In the genomic region with DNA sequence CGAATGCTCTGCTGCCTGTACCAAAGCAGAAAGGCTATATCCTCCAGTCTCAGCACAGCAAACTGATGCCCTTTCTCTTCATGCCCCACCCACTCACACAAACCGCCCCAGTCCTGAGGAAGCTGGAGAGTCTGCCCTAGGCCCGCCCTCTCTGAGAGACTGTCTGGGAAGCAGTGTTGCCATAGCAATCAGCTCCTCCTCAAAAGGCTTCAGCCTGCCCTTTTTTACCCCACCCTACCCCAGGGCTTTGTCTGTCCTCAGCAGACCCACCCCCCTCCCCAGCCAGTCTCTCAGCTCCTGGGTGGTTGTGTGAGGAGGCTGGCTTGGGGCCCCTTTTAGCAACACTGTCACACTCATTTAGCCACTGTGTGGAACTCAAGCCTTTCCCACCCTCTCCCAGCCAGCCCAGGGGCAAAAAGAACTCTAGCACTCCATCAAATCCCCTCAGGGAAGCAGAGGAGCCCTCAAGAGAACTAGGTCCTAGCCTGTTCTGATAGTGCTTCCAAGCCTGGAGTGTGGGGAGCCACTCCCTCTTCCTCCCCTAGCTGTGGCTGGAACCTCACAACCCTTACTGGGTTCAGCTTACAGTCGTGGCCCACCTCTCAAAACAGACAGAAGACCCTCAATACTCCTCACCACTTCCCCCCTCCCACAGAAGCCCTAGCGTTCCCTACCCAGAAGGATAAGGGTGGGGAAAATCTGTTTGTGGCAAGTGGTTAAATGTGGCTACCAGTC, we compare ENCODE assay signal across 8 cellular contexts. TPM values are rescaled to one million over a fixed set of nuclear protein-coding genes. Genes with fewer than 3 reads are reported as not detected.
A peak's percentile ranks its signal among the peaks of the same experiment; 100 is the strongest.
DNase-seq lines count a peak whose midpoint lies in the region; ATAC-seq and TF ChIP-seq lines count a peak whose summit lies in the region.

No MANE protein-coding gene starts in this region.

- peak; percentile 18 for ATAC-seq in PC-3
- ATAC-seq in naive thymus-derived CD8-positive, alpha-beta T cell, result peak; percentile 14 to 26
- no peak for ATAC-seq in HG02885 (IDR thresholded peaks at IDR 0.05; ENCODE audit: poor library complexity, unreplicated experiment)

- POLR2A ChIA-PET in PC-3 (lab: Charles Lee; ENCODE audit: unreplicated experiment), result interaction anchor here (0.5 to 0.8 kb wide), 4 partner anchors 63 to 618 kb away, joined by 3 to 4 read pairs (median 3); a partner anchor contains a TSS
- POLR2A ChIA-PET in naive thymus-derived CD8-positive, alpha-beta T cell (lab: Charles Lee), result interaction anchor here (0.7 to 3.9 kb wide), 6 partner anchors 8 to 42 kb away, joined by 3 to 26 read pairs (median 6); a partner anchor contains a TSS

- H3K9me3 Mint-ChIP-seq in naive thymus-derived CD8-positive, alpha-beta T cell, result no peaks in the 10 kb centered on the region

- H3K4me1 ChIP-seq in PC-3 (ENCODE audit: insufficient read depth, low read length), result peaks cover 49% of the 10 kb centered on the region

- H3K27ac Mint-ChIP-seq in naive thymus-derived CD8-positive, alpha-beta T cell, result peak overlapping the region; percentile 88 to 99 (median 95)

- no peaks in the 10 kb centered on the region for H4K20me1 ChIP-seq in PC-3 (ENCODE audit: low read length)

- H3K36me3 ChIP-seq in PC-3 (ENCODE audit: low read depth, low read length), result no peaks in the 10 kb centered on the region; the same call in 1 of the 2 replicates

- TSS peak; percentile 59 for BruUV-seq in PC-3 (replicated peaks; lab: Mats Ljungman, UMichigan)

- H3K4me1 Mint-ChIP-seq in naive thymus-derived CD8-positive, alpha-beta T cell, result peaks cover 46 to 67% (median 63%) of the 10 kb centered on the region in 4 donors

- H3K36me3 Mint-ChIP-seq in naive thymus-derived CD8-positive, alpha-beta T cell, result no peaks in the 10 kb centered on the region

- intact Hi-C loops in PC-3 (cut with micrococcal nuclease), result no loop called here

- peak overlapping the region; percentile 28 for H3K9ac ChIP-seq in PC-3 (ENCODE audit: low read length)

- peak overlapping the region; percentile 39 for H3K27ac ChIP-seq in PC-3 (ENCODE audit: low read length)
- peak overlapping the region; percentile 79 for H3K27ac ChIP-seq in substantia nigra (ENCODE audit: low read depth, low read length, poor library complexity, severe bottlenecking)

- DNase-seq in COLO668 (lab: John Stamatoyannopoulos, UW; ENCODE audit: unreplicated experiment) (peak; percentile 35), HK-2 (ENCODE audit: unreplicated experiment) (peak; percentile 75), PC-3 (peak; percentile 66), activated T-helper 1 cell treated with Interleukin-2 at 50 U/mL for 16 hours (ENCODE audit: low read depth) (peak; percentile 48), fibroblast of mammary gland (ENCODE audit: low read depth) (peak; percentile 93), substantia nigra (lab: John Stamatoyannopoulos, UW) (peak in 42 of 49 donors; percentile 15 to 85 (median 59))
- peak in 9 of 10 donors; percentile 37 to 87 (median 53) for DNase-seq in naive thymus-derived CD8-positive, alpha-beta T cell

- no peak for TF ChIP-seq CTCF in PC-3 (conservative IDR thresholded peaks at IDR 0.05; ENCODE audit: low read depth, low read length)
- TF ChIP-seq CTCF in fibroblast of mammary gland (conservative IDR thresholded peaks at IDR 0.05; ENCODE audit: control insufficient read depth, insufficient read depth, low read depth, low read length), result no peak

- no peaks in the 10 kb centered on the region for H3K9me2 ChIP-seq in PC-3 (replicated peaks; ENCODE audit: low read length)

- H3K27me3 ChIP-seq in PC-3 (ENCODE audit: low read length), result no peaks in the 10 kb centered on the region

- no peaks in the 10 kb centered on the region for H3K9me3 ChIP-seq in PC-3 (ENCODE audit: low read length)

- peak overlapping the region; percentile 87 to 98 (median 94) for H3K4me3 Mint-ChIP-seq in naive thymus-derived CD8-positive, alpha-beta T cell

- peak overlapping the region; percentile 99 for H3K4me2 ChIP-seq in PC-3 (ENCODE audit: low read length)

- H3K4me3 ChIP-seq in PC-3 (ENCODE audit: low read length) (peak overlapping the region; percentile 83), fibroblast of mammary gland (ENCODE audit: control insufficient read depth, low read depth, low read length) (peak overlapping the region; percentile 65)

- CTCF ChIA-PET in PC-3 (lab: Charles Lee), result no interaction called here

- no peaks in the 10 kb centered on the region for H3K79me2 ChIP-seq in PC-3 (ENCODE audit: low read length)

- no peaks in the 10 kb centered on the region for H3K27me3 Mint-ChIP-seq in naive thymus-derived CD8-positive, alpha-beta T cell

- H3F3A ChIP-seq in PC-3 (ENCODE audit: low read length, unreplicated experiment), result no peaks in the 10 kb centered on the region

- H2AFZ ChIP-seq in PC-3 (ENCODE audit: low read length), result peak overlapping the region; percentile 50

RNA-seq across cellular contexts. Expression of a gene that starts 1.4 kb away (rescaled TPM):
- 9.2 and 10.2 TPM in 2 replicates for total RNA-seq in PC-3 (2014; rRNA removed)
- 1 to 10 TPM; 5.4 to 5.7 TPM for total RNA-seq in naive thymus-derived CD8-positive, alpha-beta T cell
- polyA plus RNA-seq in naive thymus-derived CD8-positive, alpha-beta T cell, result 1 to 10 TPM; 1.6 to 2.9 (median 2.6) TPM

RNA-seq across cellular contexts. Expression of a gene that starts 11.3 kb away (rescaled TPM):
- 161 and 175 TPM in 2 replicates for total RNA-seq in PC-3 (2014; rRNA removed)
- 10 to 100 TPM; 47.3 to 53.0 TPM for total RNA-seq in naive thymus-derived CD8-positive, alpha-beta T cell
- polyA plus RNA-seq in naive thymus-derived CD8-positive, alpha-beta T cell, result 10 to 100 TPM; 86.7 to 93.9 (median 88.9) TPM

RNA-seq across cellular contexts. Expression of a gene that starts 17.9 kb away (rescaled TPM):
- total RNA-seq in PC-3 (2014; rRNA removed), result 18.2 and 19.9 TPM in 2 replicates
- total RNA-seq in naive thymus-derived CD8-positive, alpha-beta T cell, result 10 to 100 TPM; 32.6 to 36.1 TPM
- polyA plus RNA-seq in naive thymus-derived CD8-positive, alpha-beta T cell, result 10 to 100 TPM; 23.0 to 26.2 (median 23.3) TPM

RNA-seq across cellular contexts. Expression of a gene that starts 34.5 kb away (rescaled TPM):
- 32.6 and 44.8 TPM in 2 replicates for total RNA-seq in PC-3 (2014; rRNA removed)
- 10 to 100 TPM; 23.6 to 27.9 TPM for total RNA-seq in naive thymus-derived CD8-positive, alpha-beta T cell
- 1 to 10 TPM; 4.4 to 9.3 (median 5.9) TPM for polyA plus RNA-seq in naive thymus-derived CD8-positive, alpha-beta T cell

RNA-seq across cellular contexts. Expression of a gene that starts 41.9 kb away (rescaled TPM):
- 324 and 343 TPM in 2 replicates for total RNA-seq in PC-3 (2014; rRNA removed)
- 100 to 1,000 TPM; 172 to 177 TPM for total RNA-seq in naive thymus-derived CD8-positive, alpha-beta T cell
- polyA plus RNA-seq in naive thymus-derived CD8-positive, alpha-beta T cell, result 100 to 1,000 TPM; 136 to 152 (median 142) TPM

Comparison
In these comparisons a context has a peak if more than half of its experiments do, and no peak if none do; other contexts are left out.
1. DNase-seq: peak in every context shown above with its lines; median percentile 93 in fibroblast of mammary gland; 75 in HK-2; 66 in PC-3; 59 in substantia nigra; 53 in naive thymus-derived CD8-positive, alpha-beta T cell; 48 in activated T-helper 1 cell treated with Interleukin-2 at 50 U/mL for 16 hours; 35 in COLO668.